In genomic region chr3:83224101-83224868, GRCh38 we compare ENCODE assay signal across 31 cellular contexts.
DNase-seq lines count a peak whose midpoint lies in the region; ATAC-seq, FAIRE-seq and TF ChIP-seq lines count a peak whose summit lies in the region.
"Had no signal": no experiment of that assay in that cellular context is flagged by ENCODE, and none has a peak within 500 bp of the region (broad histone marks: within the 10 kb centered on the region; RNA-seq: fewer than 3 reads in every experiment).

No MANE protein-coding gene starts in this region.

- H3K9me3 ChIP-seq in left ventricle myocardium inferior (replicated peaks) (no peaks in the 10 kb centered on the region), adipocyte (ENCODE audit: control insufficient read depth, low read length) (no peaks in the 10 kb centered on the region)
- H3K9me3 ChIP-seq: BLaER1 treated with 17β-estradiol and CSF1 and Interleukin-3, amounts not matched to agents 10 nM and 100 nM; heart left ventricle; upper lobe of left lung had no signal

- H3K27me3 ChIP-seq in left ventricle myocardium inferior (ENCODE audit: low read depth) (no peaks in the 10 kb centered on the region), adipocyte (replicated peaks; ENCODE audit: control insufficient read depth, insufficient read depth, low read length) (no peaks in the 10 kb centered on the region), foreskin keratinocyte (no peaks in the 10 kb centered on the region)
- H3K27me3 ChIP-seq: BLaER1 treated with 17β-estradiol and CSF1 and Interleukin-3, amounts not matched to agents 10 nM and 100 nM; heart left ventricle; upper lobe of left lung had no signal

- in situ Hi-C loops in GM13977 (cut with MboI; ENCODE audit: low pct_unique_long_range_greater_than_20kb, low sequenced_read_pairs, unreplicated experiment): no loop called here

- H3K27ac ChIP-seq in left ventricle myocardium inferior (replicated peaks) (no peak overlapping the region), foreskin keratinocyte (no peak overlapping the region)
- H3K27ac ChIP-seq: BLaER1 treated with 17β-estradiol and CSF1 and Interleukin-3, amounts not matched to agents 10 nM and 100 nM; heart left ventricle; parathyroid adenoma; skin epidermis; upper lobe of left lung had no signal

- FAIRE-seq in urothelium cell line (lab: Jason Lieb, UNC): no peak
- FAIRE-seq: D721Med, GM12878, H1 had no signal

- TF ChIP-seq CTCF in left ventricle myocardium inferior (IDR thresholded peaks at IDR 0.05; ENCODE audit: borderline replicate concordance): no peak
- no peak for TF ChIP-seq CTCF in foreskin keratinocyte (conservative IDR thresholded peaks at IDR 0.05)
- TF ChIP-seq CTCF in GM13977 (IDR thresholded peaks at IDR 0.05; ENCODE audit: extremely low read depth, insufficient read depth, missing control alignments): no peak

- H3K36me3 ChIP-seq in left ventricle myocardium inferior: no peaks in the 10 kb centered on the region
- no peaks in the 10 kb centered on the region for H3K36me3 ChIP-seq in adipocyte (ENCODE audit: control insufficient read depth, insufficient read depth, low read length, severe bottlenecking)
- H3K36me3 ChIP-seq: BLaER1 treated with 17β-estradiol and CSF1 and Interleukin-3, amounts not matched to agents 10 nM and 100 nM; heart left ventricle; upper lobe of left lung had no signal

- H3K9ac ChIP-seq in adipocyte (ENCODE audit: low read length): no peak overlapping the region
- H3K9ac ChIP-seq: BLaER1 treated with 17β-estradiol and CSF1 and Interleukin-3, amounts not matched to agents 10 nM and 100 nM; parathyroid adenoma had no signal

- H3K4me1 ChIP-seq in left ventricle myocardium inferior: no peaks in the 10 kb centered on the region
- no peaks in the 10 kb centered on the region for H3K4me1 ChIP-seq in adipocyte (ENCODE audit: control insufficient read depth, insufficient read depth, low read length)
- H3K4me1 ChIP-seq in foreskin keratinocyte: peaks cover 4% of the 10 kb centered on the region
- H3K4me1 ChIP-seq: BLaER1 treated with 17β-estradiol and CSF1 and Interleukin-3, amounts not matched to agents 10 nM and 100 nM; parathyroid adenoma; upper lobe of left lung had no signal

- intact Hi-C loops in Right ventricle myocardium inferior (cut with DNase I) (no loop called here), left ventricle myocardium inferior (cut with micrococcal nuclease) (no loop called here)

- ATAC-seq in Right ventricle myocardium inferior (peak; percentile 42), foreskin keratinocyte (peak; percentile 82)
- ATAC-seq: activated naive CD8-positive, alpha-beta T cell treated with anti-CD3 and anti-CD28 coated beads, Interleukin-2, amount 50 U/mL, for 24 hours; esophagus mucosa; GM12878; naive thymus-derived CD8-positive, alpha-beta T cell; stimulated activated naive CD8-positive, alpha-beta T cell treated with anti-CD3 and anti-CD28 coated beads, Interleukin-15, amount 100 ng/mL, for 72 hours had no signal

- no peak for DNase-seq in Right ventricle myocardium inferior (ENCODE audit: missing footprints)
- no peak for DNase-seq in left ventricle myocardium inferior
- DNase-seq in adipocyte (ENCODE audit: low read depth): peak; percentile 3
- peak; percentile 51 to 71 for DNase-seq in foreskin keratinocyte
- peak; percentile 5 for DNase-seq in urothelium cell line (ENCODE audit: low spot score)
- no peak for DNase-seq in NCI-H1417 treated with DMSO at 0.1 percent for 48 hours (lab: John Stamatoyannopoulos, UW)
- DNase-seq in GM13977 (ENCODE audit: low spot score): no peak
- no peak for DNase-seq in HCEC 1CT
- DNase-seq: activated CD4-positive, alpha-beta T cell treated with anti-CD3 and anti-CD28 coated beads, Interleukin-2, amount 50 U/mL, for 1 hour; activated CD8-positive, alpha-beta memory T cell treated with anti-CD3 and anti-CD28 coated beads, Interleukin-2, amount 50 U/mL, for 4 hours; activated effector memory CD4-positive, alpha-beta T cell treated with Interleukin-2 at 50 U/mL for 16 hours; activated naive CD8-positive, alpha-beta T cell treated with anti-CD3 and anti-CD28 coated beads, Interleukin-2, amount 50 U/mL, for 24 hours; central memory CD4-positive, alpha-beta T cell; GF-D8; heart left ventricle; kidney; naive thymus-derived CD8-positive, alpha-beta T cell; NCI-H187; NCI-H446; NK-92 treated with Interleukin-12 subunit alpha and Interleukin-12 subunit beta, amount 100 ng/mL, for 24 hours; SHP77 treated with DMSO at 0.1 percent for 48 hours; stimulated activated CD4-positive, alpha-beta T cell treated with anti-CD3 and anti-CD28 coated beads, Interleukin-2, amount 100 ng/mL, for 48 hours; stimulated activated naive CD8-positive, alpha-beta T cell treated with anti-CD3 and anti-CD28 coated beads, Interleukin-15, amount 100 ng/mL, for 72 hours; upper lobe of left lung had no signal

- H3K4me3 ChIP-seq in left ventricle myocardium inferior: no peak overlapping the region
- no peak overlapping the region for H3K4me3 ChIP-seq in adipocyte (ENCODE audit: low read length)
- H3K4me3 ChIP-seq: BLaER1 treated with 17β-estradiol and CSF1 and Interleukin-3, amounts not matched to agents 10 nM and 100 nM; GM12878; heart left ventricle; skin epidermis; upper lobe of left lung had no signal

Comparison
In these comparisons a context has a peak if more than half of its experiments do, and no peak if none do; other contexts are left out.
1. DNase-seq: peak in adipocyte (single experiment), foreskin keratinocyte (2 of 2) and urothelium cell line (single experiment); none in Right ventricle myocardium inferior (single experiment), left ventricle myocardium inferior (single experiment), NCI-H1417 treated with DMSO at 0.1 percent for 48 hours (single experiment), GM13977 (single experiment) and HCEC 1CT (single experiment).